In the genomic region with DNA sequence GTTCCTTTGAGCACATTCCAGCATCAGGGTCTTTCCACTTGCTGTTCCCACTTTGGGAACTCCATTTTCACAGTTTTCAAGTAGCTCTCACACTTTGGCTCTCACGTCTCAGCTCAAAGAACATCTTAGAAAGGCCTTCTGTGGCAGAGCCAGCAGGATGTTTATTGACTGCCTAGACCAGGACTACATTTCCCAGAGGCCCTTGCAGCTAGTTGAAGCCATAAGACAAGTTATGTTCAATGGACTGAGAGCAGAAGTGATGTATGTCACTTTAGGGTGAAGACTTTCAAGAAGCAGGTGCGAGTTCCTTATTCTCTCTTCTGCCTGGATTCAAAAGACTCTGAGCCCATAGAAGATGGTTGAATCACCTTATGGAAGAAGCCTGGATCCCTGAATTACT, we compare ENCODE assay signal across 24 cellular contexts. TPM values are rescaled to one million over a fixed set of nuclear protein-coding genes. Genes with fewer than 3 reads are reported as not detected.
A peak's percentile ranks its signal among the peaks of the same experiment; 100 is the strongest.
DNase-seq lines count a peak whose midpoint lies in the region; ATAC-seq lines count a peak whose summit lies in the region.
"Had no signal": no experiment of that assay in that cellular context is flagged by ENCODE, and none has a peak within 500 bp of the region (broad histone marks: within the 10 kb centered on the region; RNA-seq: fewer than 3 reads in every experiment).

No MANE protein-coding gene starts in this region.

- POLR2A ChIA-PET in activated CD4-positive, alpha-beta memory T cell treated with anti-CD3 and anti-CD28 coated beads, Interleukin-2, amount 10 ng/mL, durations not matched to agents 7 days and 5 days (lab: Charles Lee) = interaction anchor here (0.8 to 1.4 kb wide), 3 partner anchors 21 to 40 kb away, joined by 3 to 5 read pairs (median 3); partner anchors contain the start of gene COX6B1
- POLR2A ChIA-PET in activated CD4-positive, alpha-beta memory T cell treated with anti-CD3 and anti-CD28 coated beads for 36 hours (lab: Charles Lee) = no interaction called here

- H3K4me1 Mint-ChIP-seq in activated CD4-positive, alpha-beta memory T cell treated with anti-CD3 and anti-CD28 coated beads, Interleukin-2, amount 10 ng/mL, durations not matched to agents 7 days and 5 days = peaks cover 39% of the 10 kb centered on the region
- peaks cover 25% of the 10 kb centered on the region for H3K4me1 Mint-ChIP-seq in activated CD4-positive, alpha-beta memory T cell treated with anti-CD3 and anti-CD28 coated beads for 36 hours (ENCODE audit: low read depth)
- peaks cover 20% of the 10 kb centered on the region for H3K4me1 Mint-ChIP-seq in T-helper 1 cell treated with Interleukin-12 subunit alpha and Interleukin-12 subunit beta and Interleukin-4 antibody, amounts not matched to agents 30 μg/mL and 1 μg/mL, for 36 hours (ENCODE audit: low read depth)

- peaks cover 14% of the 10 kb centered on the region for H3K36me3 Mint-ChIP-seq in activated CD4-positive, alpha-beta memory T cell treated with anti-CD3 and anti-CD28 coated beads, Interleukin-2, amount 10 ng/mL, durations not matched to agents 7 days and 5 days (ENCODE audit: low read depth)
- H3K36me3 Mint-ChIP-seq in activated CD4-positive, alpha-beta memory T cell treated with anti-CD3 and anti-CD28 coated beads for 36 hours = peaks cover 8% of the 10 kb centered on the region
- peaks cover 8% of the 10 kb centered on the region for H3K36me3 Mint-ChIP-seq in T-helper 1 cell treated with Interleukin-12 subunit alpha and Interleukin-12 subunit beta and Interleukin-4 antibody, amounts not matched to agents 30 μg/mL and 1 μg/mL, for 36 hours (ENCODE audit: low read depth)
- H3K36me3 Mint-ChIP-seq: activated naive CD8-positive, alpha-beta T cell treated with anti-CD3 and anti-CD28 coated beads for 36 hours had no signal

- ATAC-seq in GM19397 (IDR thresholded peaks at IDR 0.05; ENCODE audit: unreplicated experiment) (no peak), HG03457 (IDR thresholded peaks at IDR 0.05; ENCODE audit: unreplicated experiment) (no peak), HG02852 (IDR thresholded peaks at IDR 0.05; ENCODE audit: unreplicated experiment) (no peak)
- ATAC-seq: activated T-cell treated with anti-CD3 and anti-CD28 coated beads, Interleukin-2, amount 50 U/mL, for 4 hours; lower lobe of right lung had no signal

- H3K9me3 Mint-ChIP-seq in activated CD4-positive, alpha-beta memory T cell treated with anti-CD3 and anti-CD28 coated beads, Interleukin-2, amount 10 ng/mL, durations not matched to agents 7 days and 5 days = peaks cover 18% of the 10 kb centered on the region
- peaks cover 18% of the 10 kb centered on the region for H3K9me3 Mint-ChIP-seq in activated CD4-positive, alpha-beta memory T cell treated with anti-CD3 and anti-CD28 coated beads for 36 hours
- peaks cover 13% of the 10 kb centered on the region for H3K9me3 Mint-ChIP-seq in T-helper 1 cell treated with Interleukin-12 subunit alpha and Interleukin-12 subunit beta and Interleukin-4 antibody, amounts not matched to agents 30 μg/mL and 1 μg/mL, for 36 hours

- peak overlapping the region; percentile 18 for H3K27ac Mint-ChIP-seq in activated CD4-positive, alpha-beta memory T cell treated with anti-CD3 and anti-CD28 coated beads, Interleukin-2, amount 10 ng/mL, durations not matched to agents 7 days and 5 days
- H3K27ac Mint-ChIP-seq in activated CD4-positive, alpha-beta memory T cell treated with anti-CD3 and anti-CD28 coated beads for 36 hours = no peak overlapping the region
- peak overlapping the region; percentile 67 for H3K27ac Mint-ChIP-seq in T-helper 1 cell treated with Interleukin-12 subunit alpha and Interleukin-12 subunit beta and Interleukin-4 antibody, amounts not matched to agents 30 μg/mL and 1 μg/mL, for 36 hours
- H3K27ac Mint-ChIP-seq: activated naive CD8-positive, alpha-beta T cell treated with anti-CD3 and anti-CD28 coated beads for 36 hours had no signal

- DNase-seq in activated CD4-positive, alpha-beta memory T cell treated with anti-CD3 and anti-CD28 coated beads, Interleukin-2, amount 10 ng/mL, durations not matched to agents 7 days and 5 days = no peak
- DNase-seq in activated CD4-positive, alpha-beta memory T cell treated with anti-CD3 and anti-CD28 coated beads for 36 hours = no peak
- DNase-seq in HT-29 (ENCODE audit: low spot score) (peak; percentile 40), iris pigment epithelial cell (ENCODE audit: low read depth) (peak; percentile 25)
- DNase-seq: activated naive CD8-positive, alpha-beta T cell treated with anti-CD3 and anti-CD28 coated beads for 36 hours; activated T-cell treated with anti-CD3 and anti-CD28 coated beads, Interleukin-2, amount 50 U/mL, for 4 hours; brain microvascular endothelial cell; cortex of kidney; GM23248; hippocampal formation; islet precursor cell; lower lobe of right lung; NCI-H1930; nucleus accumbens; retina; stimulated activated CD4-positive, alpha-beta T cell treated with anti-CD3 and anti-CD28 coated beads, Interleukin-12 subunit alpha, Interleukin-12 subunit beta, amount 100 ng/mL, for 4 hours; stimulated activated CD8-positive, alpha-beta memory T cell treated with anti-CD3 and anti-CD28 coated beads, Interleukin-4, amount 100 ng/mL, for 48 hours had no signal

- H3K27me3 Mint-ChIP-seq in activated CD4-positive, alpha-beta memory T cell treated with anti-CD3 and anti-CD28 coated beads, Interleukin-2, amount 10 ng/mL, durations not matched to agents 7 days and 5 days = no peaks in the 10 kb centered on the region
- peaks cover 1% of the 10 kb centered on the region for H3K27me3 Mint-ChIP-seq in activated CD4-positive, alpha-beta memory T cell treated with anti-CD3 and anti-CD28 coated beads for 36 hours
- H3K27me3 Mint-ChIP-seq in T-helper 1 cell treated with Interleukin-12 subunit alpha and Interleukin-12 subunit beta and Interleukin-4 antibody, amounts not matched to agents 30 μg/mL and 1 μg/mL, for 36 hours (ENCODE audit: low read depth) = no peaks in the 10 kb centered on the region
- H3K27me3 Mint-ChIP-seq: activated naive CD8-positive, alpha-beta T cell treated with anti-CD3 and anti-CD28 coated beads for 36 hours had no signal

- no peak overlapping the region for H3K4me3 Mint-ChIP-seq in activated CD4-positive, alpha-beta memory T cell treated with anti-CD3 and anti-CD28 coated beads, Interleukin-2, amount 10 ng/mL, durations not matched to agents 7 days and 5 days
- no peak overlapping the region for H3K4me3 Mint-ChIP-seq in activated CD4-positive, alpha-beta memory T cell treated with anti-CD3 and anti-CD28 coated beads for 36 hours
- no peak overlapping the region for H3K4me3 Mint-ChIP-seq in T-helper 1 cell treated with Interleukin-12 subunit alpha and Interleukin-12 subunit beta and Interleukin-4 antibody, amounts not matched to agents 30 μg/mL and 1 μg/mL, for 36 hours
- H3K4me3 Mint-ChIP-seq: activated naive CD8-positive, alpha-beta T cell treated with anti-CD3 and anti-CD28 coated beads for 36 hours; activated T-cell treated with anti-CD3 and anti-CD28 coated beads, Interleukin-2, amount 50 U/mL, for 4 hours had no signal

- CTCF ChIA-PET in activated CD4-positive, alpha-beta memory T cell treated with anti-CD3 and anti-CD28 coated beads, Interleukin-2, amount 10 ng/mL, durations not matched to agents 7 days and 5 days (lab: Charles Lee) = interaction anchor here (1.0 to 1.1 kb wide), 2 partner anchors 16 to 98 kb away, joined by 3 read pairs; no protein-coding TSS in a partner anchor
- CTCF ChIA-PET in activated CD4-positive, alpha-beta memory T cell treated with anti-CD3 and anti-CD28 coated beads for 36 hours (lab: Charles Lee) = interaction anchor here (0.7 kb wide), 1 partner anchor 59 kb away, joined by 3 read pairs; no protein-coding TSS in a partner anchor

- intact Hi-C loops in activated CD4-positive, alpha-beta memory T cell treated with anti-CD3 and anti-CD28 coated beads for 36 hours (cut with micrococcal nuclease) = no loop called here

RNA-seq across cellular contexts. Expression of gene HAUS5, which starts 4.3 kb away (rescaled TPM):
- 10 to 100 TPM; 45.3 to 46.5 TPM for total RNA-seq in activated CD4-positive, alpha-beta memory T cell treated with anti-CD3 and anti-CD28 coated beads, Interleukin-2, amount 10 ng/mL, durations not matched to agents 7 days and 5 days
- total RNA-seq in activated CD4-positive, alpha-beta memory T cell treated with anti-CD3 and anti-CD28 coated beads for 36 hours = 10 to 100 TPM; 36.6 to 43.1 TPM
- total RNA-seq in HT-29 (2014; rRNA removed; shearing (Covaris generic)) = 71.8 and 75.9 TPM in 2 replicates

RNA-seq across cellular contexts. Expression of gene RBM42, which starts 20.6 kb away (rescaled TPM):
- 100 to 1,000 TPM in 1 of 2 experiments, 10 to 100 TPM in 1; 99.5 to 102 TPM for total RNA-seq in activated CD4-positive, alpha-beta memory T cell treated with anti-CD3 and anti-CD28 coated beads, Interleukin-2, amount 10 ng/mL, durations not matched to agents 7 days and 5 days
- total RNA-seq in activated CD4-positive, alpha-beta memory T cell treated with anti-CD3 and anti-CD28 coated beads for 36 hours = 10 to 100 TPM; 86.4 to 88.0 TPM
- 218 and 225 TPM in 2 replicates for total RNA-seq in HT-29 (2014; rRNA removed; shearing (Covaris generic))

RNA-seq across cellular contexts. Expression of gene PMIS2, which starts 22.3 kb away (rescaled TPM):
- total RNA-seq in activated CD4-positive, alpha-beta memory T cell treated with anti-CD3 and anti-CD28 coated beads, Interleukin-2, amount 10 ng/mL, durations not matched to agents 7 days and 5 days = not detected
- total RNA-seq in activated CD4-positive, alpha-beta memory T cell treated with anti-CD3 and anti-CD28 coated beads for 36 hours = not detected
- not detected in 2 replicates for total RNA-seq in HT-29 (2014; rRNA removed; shearing (Covaris generic))
- total RNA-seq: activated naive CD8-positive, alpha-beta T cell treated with anti-CD3 and anti-CD28 coated beads for 36 hours; activated T-cell treated with anti-CD3 and anti-CD28 coated beads, Interleukin-2, amount 50 U/mL, for 4 hours; fibroblast of villous mesenchyme; GM23248; lower lobe of right lung; MCF 10A; RPMI7951 had no signal

RNA-seq across cellular contexts. Expression of gene ETV2, which starts 33.3 kb away (rescaled TPM):
- under 1 TPM; 0.65 to 0.96 TPM for total RNA-seq in activated CD4-positive, alpha-beta memory T cell treated with anti-CD3 and anti-CD28 coated beads, Interleukin-2, amount 10 ng/mL, durations not matched to agents 7 days and 5 days
- total RNA-seq in activated CD4-positive, alpha-beta memory T cell treated with anti-CD3 and anti-CD28 coated beads for 36 hours = under 1 TPM; 0.70 to 0.83 TPM
- 2.0 and 3.5 TPM in 2 replicates for total RNA-seq in HT-29 (2014; rRNA removed; shearing (Covaris generic))
- total RNA-seq: GM23248 had no signal

RNA-seq across cellular contexts. Expression of gene COX6B1, which starts 39.9 kb away (rescaled TPM):
- total RNA-seq in activated CD4-positive, alpha-beta memory T cell treated with anti-CD3 and anti-CD28 coated beads, Interleukin-2, amount 10 ng/mL, durations not matched to agents 7 days and 5 days = 100 to 1,000 TPM; 440 to 442 TPM
- total RNA-seq in activated CD4-positive, alpha-beta memory T cell treated with anti-CD3 and anti-CD28 coated beads for 36 hours = 100 to 1,000 TPM; 444 to 453 TPM
- total RNA-seq in HT-29 (2014; rRNA removed; shearing (Covaris generic)) = 846 and 847 TPM in 2 replicates

Comparison
In these comparisons a context has a peak if more than half of its experiments do, and no peak if none do; other contexts are left out.
1. DNase-seq: peak in HT-29 (single experiment) and iris pigment epithelial cell (single experiment); none in activated CD4-positive, alpha-beta memory T cell treated with anti-CD3 and anti-CD28 coated beads, Interleukin-2, amount 10 ng/mL, durations not matched to agents 7 days and 5 days (single experiment) and activated CD4-positive, alpha-beta memory T cell treated with anti-CD3 and anti-CD28 coated beads for 36 hours (single experiment).